Comparison of ENCODE assay signal across 16 cellular contexts in genomic region chr5:493251-493701, GRCh38. TPM values are rescaled to one million over a fixed set of nuclear protein-coding genes. Genes with fewer than 3 reads are reported as not detected.
A peak's percentile ranks its signal among the peaks of the same experiment; 100 is the strongest.
DNase-seq lines count a peak whose midpoint lies in the region; ATAC-seq, FAIRE-seq and TF ChIP-seq lines count a peak whose summit lies in the region.
"Had no signal": no experiment of that assay in that cellular context is flagged by ENCODE, and none has a peak within 500 bp of the region (broad histone marks: within the 10 kb centered on the region; RNA-seq: fewer than 3 reads in every experiment).

No MANE protein-coding gene starts in this region.

- H3K36me3 ChIP-seq in ACC112 (ENCODE audit: insufficient read depth, low read length) (no peaks in the 10 kb centered on the region), GM23338 (ENCODE audit: insufficient read depth) (no peaks in the 10 kb centered on the region), RWPE2 (ENCODE audit: low read depth) (no peaks in the 10 kb centered on the region), thyroid gland (no peaks in the 10 kb centered on the region)
- H3K36me3 ChIP-seq: BLaER1 treated with 17β-estradiol and CSF1 and Interleukin-3, amounts not matched to agents 10 nM and 100 nM had no signal

- peaks cover 15% of the 10 kb centered on the region for H3K27me3 ChIP-seq in ACC112 (ENCODE audit: insufficient read depth, low read length)
- peaks cover 16% of the 10 kb centered on the region for H3K27me3 ChIP-seq in GM23338 (ENCODE audit: insufficient read depth)
- H3K27me3 ChIP-seq in RWPE2 (ENCODE audit: insufficient read depth, poor library complexity, severe bottlenecking): peaks cover 53% of the 10 kb centered on the region
- no peaks in the 10 kb centered on the region for H3K27me3 ChIP-seq in thyroid gland

- no peaks in the 10 kb centered on the region for H4K20me1 ChIP-seq in GM23338 (replicated peaks; ENCODE audit: insufficient read depth)

- H3K4me3 ChIP-seq in ACC112 (ENCODE audit: low read depth, low read length) (peak overlapping the region; percentile 16; the same call in 1 of the 2 replicates), GM23338 (no peak overlapping the region), RWPE2 (ENCODE audit: severe bottlenecking) (no peak overlapping the region), thyroid gland (replicated peaks in 1 of 3) (no peak overlapping the region)
- H3K4me3 ChIP-seq: BLaER1 treated with 17β-estradiol and CSF1 and Interleukin-3, amounts not matched to agents 10 nM and 100 nM had no signal

- H3K27ac Mint-ChIP-seq in GM23338 (no peak overlapping the region), nephron progenitor cell (no peak overlapping the region)
- H3K27ac Mint-ChIP-seq: T-helper 1 cell treated with Interleukin-12 subunit alpha and Interleukin-12 subunit beta and Interleukin-4 antibody, amounts not matched to agents 30 μg/mL and 1 μg/mL, for 36 hours had no signal

- no peak for FAIRE-seq in D721Med (lab: Jason Lieb, UNC)

- DNase-seq in GM23338 (ENCODE audit: low spot score): no peak
- no peak for DNase-seq in RWPE2 (ENCODE audit: low spot score)
- peak; percentile 29 for DNase-seq in nephron progenitor cell
- DNase-seq in D721Med (ENCODE audit: insufficient read length, low spot score): no peak
- no peak for DNase-seq in thyroid gland
- DNase-seq: ACHN; DMS153; NCI-H1417 treated with DMSO at 0.1 percent for 48 hours; NCI-H2029; NCI-H524 treated with DMSO at 0.1 percent for 48 hours; NK-92 treated with Interleukin-12 subunit alpha and Interleukin-12 subunit beta, amount 100 ng/mL, for 24 hours had no signal

- H3K4me1 Mint-ChIP-seq in GM23338 (peaks cover 18% of the 10 kb centered on the region), nephron progenitor cell (peaks cover 25% of the 10 kb centered on the region)

- H3K36me3 Mint-ChIP-seq in GM23338 (ENCODE audit: low read depth): no peaks in the 10 kb centered on the region; the same call in 2 of the 3 replicates
- no peaks in the 10 kb centered on the region for H3K36me3 Mint-ChIP-seq in nephron progenitor cell (ENCODE audit: low read depth)

- H3K79me2 ChIP-seq in ACC112 (ENCODE audit: control insufficient read depth, insufficient read depth, low read length, unreplicated experiment) (no peaks in the 10 kb centered on the region), GM23338 (replicated peaks; ENCODE audit: insufficient read depth) (no peaks in the 10 kb centered on the region)

- peak; percentile 2; the same call in 1 of the 3 replicates for ATAC-seq in GM23338
- peak; percentile 15; the same call in 1 of the 3 replicates for ATAC-seq in RWPE2 (ENCODE audit: low read depth)
- ATAC-seq in HG03175 (IDR thresholded peaks at IDR 0.05; ENCODE audit: unreplicated experiment): no peak
- ATAC-seq in HG03342 (IDR thresholded peaks at IDR 0.05; ENCODE audit: unreplicated experiment): no peak

- H2AFZ ChIP-seq in ACC112 (ENCODE audit: low read length, unreplicated experiment): no peak overlapping the region
- no peak overlapping the region for H2AFZ ChIP-seq in GM23338

- H3K4me1 ChIP-seq in ACC112 (ENCODE audit: control insufficient read depth, insufficient read depth, low read length, unreplicated experiment) (no peaks in the 10 kb centered on the region), GM23338 (ENCODE audit: insufficient read depth) (no peaks in the 10 kb centered on the region; the same call in 1 of the 2 replicates), RWPE2 (ENCODE audit: insufficient read depth, poor library complexity, severe bottlenecking) (no peaks in the 10 kb centered on the region), thyroid gland (no peaks in the 10 kb centered on the region)

- no peak for TF ChIP-seq POLR2A in thyroid gland (IDR thresholded peaks at IDR 0.05)

- intact Hi-C loops in thyroid gland (cut with DNase I): no loop called here

- H3K27me3 Mint-ChIP-seq in GM23338 (ENCODE audit: insufficient read depth, low read depth, poor library complexity) (peaks cover 74% of the 10 kb centered on the region), nephron progenitor cell (ENCODE audit: low read depth, poor library complexity) (peaks cover 86% of the 10 kb centered on the region)

- TF ChIP-seq CTCF in GM23338 (conservative IDR thresholded peaks at IDR 0.05; ENCODE audit: low read depth in 2 of 2) (no peak), RWPE2 (IDR thresholded peaks at IDR 0.05; ENCODE audit: poor library complexity, severe bottlenecking) (no peak), nephron progenitor cell (IDR thresholded peaks at IDR 0.05) (no peak), D721Med (IDR thresholded peaks at IDR 0.05; ENCODE audit: insufficient read depth, missing control alignments) (no peak), thyroid gland (IDR thresholded peaks at IDR 0.05) (no peak)

- H3K4me3 Mint-ChIP-seq in GM23338: peak overlapping the region; percentile 50; the same call in 2 of the 3 replicates
- peak overlapping the region; percentile 38 for H3K4me3 Mint-ChIP-seq in nephron progenitor cell
- H3K4me3 Mint-ChIP-seq: T-helper 1 cell treated with Interleukin-12 subunit alpha and Interleukin-12 subunit beta and Interleukin-4 antibody, amounts not matched to agents 30 μg/mL and 1 μg/mL, for 36 hours had no signal

- H3K4me2 ChIP-seq in GM23338: no peak overlapping the region

- no peaks in the 10 kb centered on the region for H3F3A ChIP-seq in GM23338 (replicated peaks; ENCODE audit: low read depth)

- no peaks in the 10 kb centered on the region for H3K9me2 ChIP-seq in GM23338 (ENCODE audit: insufficient read depth)

- H3K9me3 ChIP-seq in RWPE2 (ENCODE audit: severe bottlenecking) (no peaks in the 10 kb centered on the region), thyroid gland (no peaks in the 10 kb centered on the region)
- H3K9me3 ChIP-seq: BLaER1 treated with 17β-estradiol and CSF1 and Interleukin-3, amounts not matched to agents 10 nM and 100 nM had no signal

- WGBS in thyroid gland, 2 donors: 44 to 53% methylated on average over 16 to 20 of the region's 20 CpGs

- H3K27ac ChIP-seq in ACC112 (ENCODE audit: low read depth, low read length) (no peak overlapping the region), GM23338 (ENCODE audit: low read depth) (no peak overlapping the region), RWPE2 (ENCODE audit: poor library complexity, severe bottlenecking) (no peak overlapping the region), thyroid gland (no peak overlapping the region)
- H3K27ac ChIP-seq: BLaER1 treated with 17β-estradiol and CSF1 and Interleukin-3, amounts not matched to agents 10 nM and 100 nM had no signal

- H3K9me3 Mint-ChIP-seq in GM23338 (0 out of 3 replicates have a peak, but pooled peaks cover 4% of the 10 kb centered on the region), nephron progenitor cell (no peaks in the 10 kb centered on the region)
- H3K9me3 Mint-ChIP-seq: T-helper 1 cell treated with Interleukin-12 subunit alpha and Interleukin-12 subunit beta and Interleukin-4 antibody, amounts not matched to agents 30 μg/mL and 1 μg/mL, for 36 hours had no signal

TF ChIP-seq in GM23338, 12 proteins besides CTCF, POLR2A, EP300 and RAD21:
- no peak for TF ChIP-seq JUNB (IDR thresholded peaks at IDR 0.05; ENCODE audit: unreplicated experiment)
- TF ChIP-seq REST (IDR thresholded peaks at IDR 0.05; ENCODE audit: unreplicated experiment): no peak
- no peak for TF ChIP-seq ETS1 (IDR thresholded peaks at IDR 0.05)
- no peak for TF ChIP-seq POLR2AphosphoS5 (IDR thresholded peaks at IDR 0.05; ENCODE audit: low read depth)
- TF ChIP-seq EZH2 (IDR thresholded peaks at IDR 0.05; ENCODE audit: low read depth, unreplicated experiment): no peak
- TF ChIP-seq ZNF114 (CRISPR knock-in tag; IDR thresholded peaks at IDR 0.05): no peak
- no peak for TF ChIP-seq NANOG (IDR thresholded peaks at IDR 0.05; ENCODE audit: borderline replicate concordance)
- no peak for TF ChIP-seq EZH2phosphoT487 (IDR thresholded peaks at IDR 0.05; ENCODE audit: unreplicated experiment)

RNA-seq across cellular contexts. Expression of gene SLC9A3, which starts 31.0 kb away (rescaled TPM):
- 2.2 and 3.1 TPM in 2 replicates for total RNA-seq in GM23338 (2014; rRNA removed; shearing (Covaris generic))
- 0.39 and 0.75 TPM in 2 replicates for polyA plus RNA-seq in GM23338 (2016; fragmentation: Nextera tagmentation; extraction: Ambion mirVana)
- 1 to 10 TPM; 5.9 to 8.2 (median 7.6) TPM for total RNA-seq in thyroid gland

RNA-seq across cellular contexts. Expression of gene EXOC3, which starts 50.3 kb away (rescaled TPM):
- total RNA-seq in GM23338 (2014; rRNA removed; shearing (Covaris generic)): 24.2 and 31.6 TPM in 2 replicates
- polyA plus RNA-seq in GM23338 (2016; fragmentation: Nextera tagmentation; extraction: Ambion mirVana): 13.4 and 13.8 TPM in 2 replicates
- total RNA-seq in thyroid gland: 10 to 100 TPM; 39.7 to 49.6 (median 45.0) TPM

Comparison
In these comparisons a context has a peak if more than half of its experiments do, and no peak if none do; other contexts are left out.
1. ATAC-seq: peak in GM23338 (single experiment) and RWPE2 (single experiment); none in HG03175 (single experiment) and HG03342 (single experiment).